In genomic region chr20:37550101-37550920, GRCh38 we compare ENCODE assay signal across 4 cellular contexts. TPM values are rescaled to one million over a fixed set of nuclear protein-coding genes. Genes with fewer than 3 reads are reported as not detected.
"Had no signal": no experiment of that assay in that cellular context is flagged by ENCODE, and none has a peak within 500 bp of the region (broad histone marks: within the 10 kb centered on the region; RNA-seq: fewer than 3 reads in every experiment).

No MANE protein-coding gene starts in this region.

RNA-seq across cellular contexts. Expression of gene NNAT, which starts 29.3 kb away (rescaled TPM):
- total RNA-seq: M059J, OCI-LY7, PC-3, SJCRH30 had no signal
